In genomic region chr11:4393209-4394196, GRCh38 we compare ENCODE assay signal across 1 cellular context.
TF ChIP-seq lines count a peak whose summit lies in the region.

Gene TRIM21 (minus strand): TSS chr11:4393702. CDS start chr11:4390409, 3,293 bp downstream.

TF ChIP-seq in K562, 482 proteins besides CTCF, POLR2A, EP300 and RAD21 (continued from another document and continues in another):
- TF ChIP-seq ZNF766 (CRISPR knock-in tag; conservative IDR thresholded peaks at IDR 0.05), result no peak
- TF ChIP-seq ZFP1 (CRISPR knock-in tag; IDR thresholded peaks at IDR 0.05), result no peak
- TF ChIP-seq ZBTB49 (CRISPR knock-in tag; IDR thresholded peaks at IDR 0.05; ENCODE audit: borderline replicate concordance), result no peak
- no peak for TF ChIP-seq DACH1 (IDR thresholded peaks at IDR 0.05; ENCODE audit: partially characterized antibody)
- no peak for TF ChIP-seq NFXL1 (CRISPR knock-in tag; IDR thresholded peaks at IDR 0.05)
- TF ChIP-seq ZNF76 (CRISPR knock-in tag; IDR thresholded peaks at IDR 0.05; ENCODE audit: borderline replicate concordance), result no peak
- TF ChIP-seq NCOR1 (IDR thresholded peaks at IDR 0.05), result no peak
- no peak for TF ChIP-seq ZNF232 (CRISPR knock-in tag; IDR thresholded peaks at IDR 0.05)
- TF ChIP-seq SRSF3 (IDR thresholded peaks at IDR 0.05; ENCODE audit: insufficient read depth, low read length), result no peak
- no peak for TF ChIP-seq ZNF445 (CRISPR knock-in tag; IDR thresholded peaks at IDR 0.05; ENCODE audit: low read depth)
- no peak for TF ChIP-seq WHSC1 (IDR thresholded peaks at IDR 0.05; ENCODE audit: low read length)
- no peak for TF ChIP-seq CHCHD3 (CRISPR knock-in tag; IDR thresholded peaks at IDR 0.05)
- no peak for TF ChIP-seq ZNF609 (CRISPR knock-in tag; IDR thresholded peaks at IDR 0.05; ENCODE audit: borderline replicate concordance)
- TF ChIP-seq CBFA2T3 (IDR thresholded peaks at IDR 0.05), result no peak
- no peak for TF ChIP-seq XRCC4 (IDR thresholded peaks at IDR 0.05; ENCODE audit: extremely low read depth, insufficient read depth, insufficient read length)
- TF ChIP-seq NR4A1 (CRISPR knock-in tag; IDR thresholded peaks at IDR 0.05), result no peak
- TF ChIP-seq NR4A1 (tag; IDR thresholded peaks at IDR 0.05), result no peak
- no peak for TF ChIP-seq NR1H2 (CRISPR knock-in tag; IDR thresholded peaks at IDR 0.05)
- TF ChIP-seq CEBPB (tag; IDR thresholded peaks at IDR 0.05), result no peak
- no peak for TF ChIP-seq USF1 (CRISPR knock-in tag; IDR thresholded peaks at IDR 0.05)
- no peak for TF ChIP-seq CGGBP1 (CRISPR knock-in tag; IDR thresholded peaks at IDR 0.05)
- TF ChIP-seq XRCC5 (IDR thresholded peaks at IDR 0.05; ENCODE audit: low read depth, low read length), result no peak
- TF ChIP-seq SFPQ (IDR thresholded peaks at IDR 0.05; ENCODE audit: low read depth, low read length), result no peak
- no peak for TF ChIP-seq ATF2 (CRISPR knock-in tag; IDR thresholded peaks at IDR 0.05)
- no peak for TF ChIP-seq ARHGAP35 (IDR thresholded peaks at IDR 0.05; ENCODE audit: partially characterized antibody)
- TF ChIP-seq ZBTB7A (IDR thresholded peaks at IDR 0.05; ENCODE audit: borderline replicate concordance, control insufficient read depth, low read depth, low read length), result 0 out of 2 replicates have a peak, but pooled peaks have one; percentile 10
- no peak for TF ChIP-seq ZSCAN32 (CRISPR knock-in tag; IDR thresholded peaks at IDR 0.05)
- TF ChIP-seq HOMEZ (CRISPR knock-in tag; IDR thresholded peaks at IDR 0.05), result no peak
- no peak for TF ChIP-seq RBM34 (IDR thresholded peaks at IDR 0.05; ENCODE audit: borderline replicate concordance, insufficient read depth, low read length)
- TF ChIP-seq ZNF551 (CRISPR knock-in tag; IDR thresholded peaks at IDR 0.05), result no peak
- no peak for TF ChIP-seq BCL6 (CRISPR knock-in tag; IDR thresholded peaks at IDR 0.05)
- TF ChIP-seq TBL1XR1 (IDR thresholded peaks at IDR 0.05; ENCODE audit: low read length in 2 of 2), result no peak
- TF ChIP-seq ZC3H8 (IDR thresholded peaks at IDR 0.05), result no peak
- no peak for TF ChIP-seq ZFP36 (IDR thresholded peaks at IDR 0.05; ENCODE audit: low read depth, low read length, partially characterized antibody)
- no peak for TF ChIP-seq OTX1 (CRISPR knock-in tag; IDR thresholded peaks at IDR 0.05)
- TF ChIP-seq RFX7 (CRISPR knock-in tag; IDR thresholded peaks at IDR 0.05), result no peak
- TF ChIP-seq EHMT2 (IDR thresholded peaks at IDR 0.05), result no peak
- no peak for TF ChIP-seq ZNF586 (CRISPR knock-in tag; conservative IDR thresholded peaks at IDR 0.05)
- TF ChIP-seq ARID1B (IDR thresholded peaks at IDR 0.05), result peak; percentile 26; the same call in 1 of the 2 replicates
- TF ChIP-seq E4F1 (CRISPR knock-in tag; IDR thresholded peaks at IDR 0.05; ENCODE audit: borderline replicate concordance), result no peak
- TF ChIP-seq ZNF146 (CRISPR knock-in tag; IDR thresholded peaks at IDR 0.05; ENCODE audit: unreplicated experiment), result no peak
- no peak for TF ChIP-seq TCFL5 (CRISPR knock-in tag; conservative IDR thresholded peaks at IDR 0.05)
- TF ChIP-seq ZC3H4 (CRISPR knock-in tag; IDR thresholded peaks at IDR 0.05; ENCODE audit: borderline replicate concordance), result no peak
- TF ChIP-seq RBM25 (IDR thresholded peaks at IDR 0.05; ENCODE audit: low read depth, low read length, severe bottlenecking), result no peak
- no peak for TF ChIP-seq U2AF1 (optimal IDR thresholded peaks at IDR 0.05; ENCODE audit: low read depth, low read length)
- no peak for TF ChIP-seq ZKSCAN1 (IDR thresholded peaks at IDR 0.05; ENCODE audit: low read depth, low read length)
- no peak for TF ChIP-seq CSDE1 (IDR thresholded peaks at IDR 0.05)
- 0 out of 2 replicates have a peak, but pooled peaks have one; percentile 21 for TF ChIP-seq SMARCC2 (IDR thresholded peaks at IDR 0.05; ENCODE audit: low read depth)
- no peak for TF ChIP-seq SMAD3 (CRISPR knock-in tag; conservative IDR thresholded peaks at IDR 0.05)
- no peak for TF ChIP-seq TSHZ1 (CRISPR knock-in tag; IDR thresholded peaks at IDR 0.05)
- no peak for TF ChIP-seq CCNT2 (IDR thresholded peaks at IDR 0.05; ENCODE audit: borderline replicate concordance, extremely low read depth, insufficient read length, low read depth, low read length)
